Comparison of ENCODE assay signal across 8 cellular contexts in genomic region chr13:69857188-69857821, GRCh38.
DNase-seq lines count a peak whose midpoint lies in the region; ATAC-seq and TF ChIP-seq lines count a peak whose summit lies in the region.

No MANE protein-coding gene starts in this region.

- H3K4me2 ChIP-seq in DND-41 (ENCODE audit: insufficient read depth, low read length) = no peak overlapping the region
- H3K4me2 ChIP-seq in neural cell (ENCODE audit: low read length) = no peak overlapping the region

- no peak for TF ChIP-seq EP300 in neural cell (conservative IDR thresholded peaks at IDR 0.05; ENCODE audit: poor library complexity, severe bottlenecking)

- H3K4me3 ChIP-seq in DND-41 (ENCODE audit: low read depth in 1 of 2, low read length in 2 of 2) (no peak overlapping the region), neural cell (ENCODE audit: low read length) (no peak overlapping the region)

- H3K79me2 ChIP-seq in DND-41 (ENCODE audit: insufficient read depth, low read length) (no peaks in the 10 kb centered on the region), neural cell (replicated peaks; ENCODE audit: insufficient read depth, low read length) (no peaks in the 10 kb centered on the region)

- H3K27me3 ChIP-seq in DND-41 (ENCODE audit: insufficient read depth, low read length, poor library complexity) = no peaks in the 10 kb centered on the region
- no peaks in the 10 kb centered on the region for H3K27me3 ChIP-seq in neural cell (ENCODE audit: insufficient read depth, low read depth, low read length)

- no peak overlapping the region for H3K27ac Mint-ChIP-seq in effector memory CD8-positive, alpha-beta T cell
- H3K27ac Mint-ChIP-seq in T-helper 17 cell = no peak overlapping the region

- H3K9me3 Mint-ChIP-seq in effector memory CD8-positive, alpha-beta T cell = peaks cover 2 to 10% of the 10 kb centered on the region in 2 donors

- peak; percentile 78 for ATAC-seq in DND-41 (ENCODE audit: insufficient read depth, low read depth)
- ATAC-seq in GM21423 (IDR thresholded peaks at IDR 0.05; ENCODE audit: unreplicated experiment) = peak; percentile 89
- peak; percentile 71 for ATAC-seq in HG03575 (IDR thresholded peaks at IDR 0.05; ENCODE audit: extremely low read depth, insufficient number of reproducible peaks, low FRiP score, unreplicated experiment)
- ATAC-seq in effector memory CD8-positive, alpha-beta T cell (replicated peaks) = no peak
- ATAC-seq in T-helper 17 cell = no peak

- H3K9me3 ChIP-seq in DND-41 (ENCODE audit: insufficient read depth, low read length, severe bottlenecking) (no peaks in the 10 kb centered on the region), neural cell (ENCODE audit: low read length) (no peaks in the 10 kb centered on the region), T-helper 17 cell (ENCODE audit: control insufficient read depth, low read length, poor library complexity, severe bottlenecking) (no peaks in the 10 kb centered on the region)

- H3K4me3 Mint-ChIP-seq in effector memory CD8-positive, alpha-beta T cell = no peak overlapping the region
- no peak overlapping the region for H3K4me3 Mint-ChIP-seq in T-helper 17 cell

- H3K4me1 ChIP-seq in DND-41 (ENCODE audit: insufficient read depth, low read length) = no peaks in the 10 kb centered on the region

- no peaks in the 10 kb centered on the region for H4K20me1 ChIP-seq in DND-41 (ENCODE audit: insufficient read depth, low read length)
- no peaks in the 10 kb centered on the region for H4K20me1 ChIP-seq in neural cell (ENCODE audit: insufficient read depth)

- no peaks in the 10 kb centered on the region for H3K36me3 ChIP-seq in DND-41 (ENCODE audit: insufficient read depth, low read length)
- no peaks in the 10 kb centered on the region for H3K36me3 ChIP-seq in neural cell (ENCODE audit: insufficient read depth, low read length)

- TF ChIP-seq CTCF in DND-41 (IDR thresholded peaks at IDR 0.05; ENCODE audit: borderline replicate concordance, extremely low read depth, low read length, poor library complexity, severe bottlenecking) (peak; percentile 75), neural cell (IDR thresholded peaks at IDR 0.05; ENCODE audit: poor library complexity, severe bottlenecking) (peak; percentile 76)

- no peak overlapping the region for H2AFZ ChIP-seq in DND-41 (ENCODE audit: low read depth, low read length)
- no peak overlapping the region for H2AFZ ChIP-seq in neural cell (ENCODE audit: low read depth, low read length)

- H3K9me2 ChIP-seq in neural cell (ENCODE audit: insufficient read depth, low read length) = no peaks in the 10 kb centered on the region

- TF ChIP-seq RAD21 in neural cell (conservative IDR thresholded peaks at IDR 0.05) = peak; percentile 75

- H3K27ac ChIP-seq in DND-41 (ENCODE audit: low read length) = no peak overlapping the region
- H3K27ac ChIP-seq in neural cell (ENCODE audit: low read length) = no peak overlapping the region

- no peaks in the 10 kb centered on the region for H3K4me1 Mint-ChIP-seq in effector memory CD8-positive, alpha-beta T cell (ENCODE audit: low read depth in 2 of 2)
- H3K4me1 Mint-ChIP-seq in T-helper 17 cell = no peaks in the 10 kb centered on the region

- H3K36me3 Mint-ChIP-seq in effector memory CD8-positive, alpha-beta T cell (ENCODE audit: insufficient read depth) = no peaks in the 10 kb centered on the region
- H3K36me3 Mint-ChIP-seq in T-helper 17 cell (ENCODE audit: low read depth) = no peaks in the 10 kb centered on the region

- H3K9ac ChIP-seq in DND-41 (ENCODE audit: low read depth, low read length) (no peak overlapping the region), neural cell (ENCODE audit: low read length) (no peak overlapping the region)

- DNase-seq in DND-41 = no peak
- peak; percentile 75 for DNase-seq in NCI-H82 treated with DMSO at 0.1 percent for 48 hours (lab: John Stamatoyannopoulos, UW; ENCODE audit: unreplicated experiment)
- peak; percentile 17 for DNase-seq in dedifferentiated amniotic fluid mesenchymal stem cell (ENCODE audit: extremely low spot score)
- no peak for DNase-seq in effector memory CD8-positive, alpha-beta T cell
- no peak for DNase-seq in T-helper 17 cell

- H3K27me3 Mint-ChIP-seq in effector memory CD8-positive, alpha-beta T cell = no peaks in the 10 kb centered on the region
- H3K27me3 Mint-ChIP-seq in T-helper 17 cell = no peaks in the 10 kb centered on the region

- H3F3A ChIP-seq in neural cell (ENCODE audit: insufficient read depth, low read length, poor library complexity, severe bottlenecking) = no peaks in the 10 kb centered on the region

TF ChIP-seq in neural cell, 6 proteins besides CTCF, POLR2A, EP300 and RAD21:
- TF ChIP-seq REST (IDR thresholded peaks at IDR 0.05; ENCODE audit: borderline replicate concordance) (no peak), POLR2AphosphoS5 (IDR thresholded peaks at IDR 0.05) (no peak), MXI1 (conservative IDR thresholded peaks at IDR 0.05; ENCODE audit: poor library complexity, severe bottlenecking) (no peak), EZH2 (IDR thresholded peaks at IDR 0.05; ENCODE audit: borderline replicate concordance, insufficient read depth, low read length, poor library complexity, severe bottlenecking) (no peak), SMC3 (conservative IDR thresholded peaks at IDR 0.05; ENCODE audit: poor library complexity) (peak; percentile 77), TAF1 (IDR thresholded peaks at IDR 0.05; ENCODE audit: low read depth) (no peak)

Comparison
In these comparisons a context has a peak if more than half of its experiments do, and no peak if none do; other contexts are left out.
1. ATAC-seq: peak in DND-41 (single experiment), GM21423 (single experiment) and HG03575 (single experiment); none in effector memory CD8-positive, alpha-beta T cell (single experiment) and T-helper 17 cell (single experiment).
2. DNase-seq: peak in NCI-H82 treated with DMSO at 0.1 percent for 48 hours (single experiment) and dedifferentiated amniotic fluid mesenchymal stem cell (single experiment); none in DND-41 (single experiment), effector memory CD8-positive, alpha-beta T cell (0 of 3) and T-helper 17 cell (0 of 3).